ENCODE assay signal across 1 cellular context in genomic region chr17:58679263-58680037, GRCh38.
TF ChIP-seq lines count a peak whose summit lies in the region.

No MANE protein-coding gene starts in this region.

TF ChIP-seq in endothelial cell of umbilical vein, 7 proteins besides CTCF, POLR2A, EP300 and RAD21:
- no peak for TF ChIP-seq GATA2 (IDR thresholded peaks at IDR 0.05; ENCODE audit: insufficient read depth, insufficient read length, low read depth, low read length)
- TF ChIP-seq POLR2AphosphoS5 (IDR thresholded peaks at IDR 0.05; ENCODE audit: insufficient read depth, low read depth, low read length), result peak; percentile 83
- TF ChIP-seq MYC (IDR thresholded peaks at IDR 0.05; ENCODE audit: low read depth, low read length), result no peak
- TF ChIP-seq MAX (IDR thresholded peaks at IDR 0.05; ENCODE audit: insufficient read depth, insufficient read length), result no peak
- no peak for TF ChIP-seq EZH2 (IDR thresholded peaks at IDR 0.05; ENCODE audit: borderline replicate concordance, low read depth, low read length, severe bottlenecking)
- no peak for TF ChIP-seq JUN (IDR thresholded peaks at IDR 0.05; ENCODE audit: borderline replicate concordance, insufficient read depth, insufficient read length, low read depth)
- no peak for TF ChIP-seq FOS (IDR thresholded peaks at IDR 0.05; ENCODE audit: borderline replicate concordance, insufficient read depth, low read length)
